In genomic region chr11:34242037-34242625, GRCh38 we compare ENCODE assay signal across 1 cellular context.
TF ChIP-seq lines count a peak whose summit lies in the region.

No MANE protein-coding gene starts in this region.

TF ChIP-seq in K562, 482 proteins besides CTCF, POLR2A, EP300 and RAD21 (continued from another document and continues in another):
- TF ChIP-seq MGA (IDR thresholded peaks at IDR 0.05) (peak; percentile 72), HDGF (IDR thresholded peaks at IDR 0.05) (peak; percentile 32; the same call in 1 of the 2 replicates), STAT6 (CRISPR knock-in tag; IDR thresholded peaks at IDR 0.05) (no peak), MBD2 (IDR thresholded peaks at IDR 0.05; ENCODE audit: borderline replicate concordance, low read depth) (peak; percentile 39; the same call in 1 of the 2 replicates), ID3 (CRISPR knock-in tag; IDR thresholded peaks at IDR 0.05) (no peak), ID3 (tag; IDR thresholded peaks at IDR 0.05) (no peak), ZFX (CRISPR knock-in tag; IDR thresholded peaks at IDR 0.05) (peak; percentile 46; the same call in 1 of the 2 replicates), THRB (CRISPR knock-in tag; conservative IDR thresholded peaks at IDR 0.05) (no peak), ZNF668 (CRISPR knock-in tag; IDR thresholded peaks at IDR 0.05) (no peak), ELK1 (CRISPR knock-in tag; IDR thresholded peaks at IDR 0.05) (no peak), ZBTB2 (IDR thresholded peaks at IDR 0.05) (peak; percentile 66; the same call in 1 of the 2 replicates), ZNF3 (CRISPR knock-in tag; IDR thresholded peaks at IDR 0.05) (no peak), BCOR (IDR thresholded peaks at IDR 0.05) (peak; percentile 50; the same call in 1 of the 2 replicates), ZFP91 (CRISPR knock-in tag; IDR thresholded peaks at IDR 0.05) (no peak), ESRRB (CRISPR knock-in tag; IDR thresholded peaks at IDR 0.05; ENCODE audit: borderline replicate concordance) (no peak), DEAF1 (CRISPR knock-in tag; IDR thresholded peaks at IDR 0.05) (no peak), MBD1 (CRISPR knock-in tag; IDR thresholded peaks at IDR 0.05) (no peak), IFI16 (CRISPR knock-in tag; IDR thresholded peaks at IDR 0.05) (no peak), NEUROD1 (IDR thresholded peaks at IDR 0.05; ENCODE audit: borderline replicate concordance, low read depth, low read length, partially characterized antibody) (peak; percentile 29), THRAP3 (IDR thresholded peaks at IDR 0.05; ENCODE audit: borderline replicate concordance) (no peak), ZNF444 (CRISPR knock-in tag; IDR thresholded peaks at IDR 0.05) (no peak), DPF2 (IDR thresholded peaks at IDR 0.05) (peak; percentile 84; the same call in 1 of the 2 replicates), DIDO1 (tag; IDR thresholded peaks at IDR 0.05; ENCODE audit: low read depth) (no peak), ZFPM2 (CRISPR knock-in tag; IDR thresholded peaks at IDR 0.05) (no peak), ILK (tag; IDR thresholded peaks at IDR 0.05; ENCODE audit: borderline replicate concordance, low read depth) (no peak), NR1H2 (CRISPR knock-in tag; IDR thresholded peaks at IDR 0.05) (no peak), BRF2 (IDR thresholded peaks at IDR 0.05; ENCODE audit: borderline replicate concordance, insufficient read depth, insufficient read length) (no peak), POLR2AphosphoS5 (IDR thresholded peaks at IDR 0.05; ENCODE audit: control insufficient read depth, insufficient read depth, low read depth, low read length) (peak; percentile 50; the same call in 1 of the 2 replicates), ZFP36 (IDR thresholded peaks at IDR 0.05; ENCODE audit: low read depth, low read length, partially characterized antibody) (no peak)
